In genomic region chr5:138466058-138466899, GRCh38 we compare ENCODE assay signal across 8 cellular contexts. TPM values are rescaled to one million over a fixed set of nuclear protein-coding genes. Genes with fewer than 3 reads are reported as not detected.
DNase-seq lines count a peak whose midpoint lies in the region; TF ChIP-seq lines count a peak whose summit lies in the region.

No MANE protein-coding gene starts in this region.

- DNase-seq in DMS53 (lab: John Stamatoyannopoulos, UW) (peak; percentile 89), mesendoderm (no peak), tibial nerve (ENCODE audit: low spot score in 2 of 2) (peak in 1 of 2 donors; percentile 25), medulla oblongata (ENCODE audit: extremely low spot score) (no peak), CD1c-positive myeloid dendritic cell (ENCODE audit: extremely low spot score) (no peak), NOMO-1 treated with DMSO at 0.1 percent for 48 hours (lab: John Stamatoyannopoulos, UW; ENCODE audit: unreplicated experiment) (no peak)

- H3F3A ChIP-seq in OCI-LY1 (ENCODE audit: insufficient read depth, low read length): no peaks in the 10 kb centered on the region

- peak overlapping the region; percentile 20 for H3K23ac ChIP-seq in mesendoderm (ENCODE audit: low read length)

- no peak overlapping the region for H4K5ac ChIP-seq in mesendoderm (ENCODE audit: low read length)

- H3K27ac ChIP-seq in OCI-LY1 (ENCODE audit: low read depth, low read length, poor library complexity, severe bottlenecking) (no peak overlapping the region), mesendoderm (ENCODE audit: low read depth, low read length) (no peak overlapping the region), tibial nerve (peak overlapping the region in 3 of 4 donors; percentile 21 to 98 (median 96))

- H3K79me2 ChIP-seq in OCI-LY1 (ENCODE audit: insufficient read depth, low read length) (no peaks in the 10 kb centered on the region), mesendoderm (ENCODE audit: control insufficient read depth, insufficient read depth, low read length) (no peaks in the 10 kb centered on the region)

- H3K4me3 ChIP-seq in OCI-LY1 (ENCODE audit: low read depth, low read length, poor library complexity, severe bottlenecking): peak overlapping the region; percentile 73
- no peak overlapping the region for H3K4me3 ChIP-seq in mesendoderm (ENCODE audit: low read length)
- H3K4me3 ChIP-seq in tibial nerve: peak overlapping the region; percentile 54 to 95 (median 74)

- H4K8ac ChIP-seq in mesendoderm (ENCODE audit: low read depth, low read length): no peak overlapping the region

- no peak overlapping the region for H2BK120ac ChIP-seq in mesendoderm (ENCODE audit: low read depth, low read length)

- peaks cover 16% of the 10 kb centered on the region for H3K4me1 ChIP-seq in OCI-LY1 (ENCODE audit: insufficient read depth, low read length, severe bottlenecking)
- H3K4me1 ChIP-seq in mesendoderm (ENCODE audit: control insufficient read depth, low read depth, low read length): no peaks in the 10 kb centered on the region
- H3K4me1 ChIP-seq in tibial nerve: peaks cover 0 to 57% (median 24%) of the 10 kb centered on the region in 4 donors

- H3K9ac ChIP-seq in OCI-LY1 (ENCODE audit: low read length): peak overlapping the region; percentile 52; the same call in 1 of the 2 replicates
- H3K9ac ChIP-seq in mesendoderm (ENCODE audit: low read length): peak overlapping the region; percentile 53

- no peak overlapping the region for H2BK15ac ChIP-seq in mesendoderm (replicated peaks; ENCODE audit: low read depth)

- no peak overlapping the region for H2BK5ac ChIP-seq in mesendoderm (ENCODE audit: low read length)

- H3K36me3 ChIP-seq in OCI-LY1 (ENCODE audit: insufficient read depth, low read length) (no peaks in the 10 kb centered on the region), mesendoderm (ENCODE audit: control insufficient read depth, insufficient read depth, low read length) (no peaks in the 10 kb centered on the region), tibial nerve (peaks cover 0 to 11% (median 0%) of the 10 kb centered on the region in 3 donors)

- peak overlapping the region; percentile 89 for H3K4me2 ChIP-seq in OCI-LY1 (ENCODE audit: low read length)
- peak overlapping the region; percentile 83 for H3K4me2 ChIP-seq in mesendoderm (ENCODE audit: low read length)

- no peak overlapping the region for H3K56ac ChIP-seq in mesendoderm (ENCODE audit: low read length)

- no peaks in the 10 kb centered on the region for H3K79me1 ChIP-seq in mesendoderm (ENCODE audit: low read length)

- peaks cover 13% of the 10 kb centered on the region for H3K27me3 Mint-ChIP-seq in brain

- no peak for TF ChIP-seq POLR2A in tibial nerve (IDR thresholded peaks at IDR 0.05)

- peaks cover 25% of the 10 kb centered on the region for H3K36me3 Mint-ChIP-seq in brain

- H3K27ac Mint-ChIP-seq in brain: peak overlapping the region in 4 of 5 experiments; percentile 38 to 74 (median 62)

- peaks cover 44% of the 10 kb centered on the region for H3K4me1 Mint-ChIP-seq in brain

- H3K27me3 ChIP-seq in OCI-LY1 (ENCODE audit: insufficient read depth, low read length): no peaks in the 10 kb centered on the region
- H3K27me3 ChIP-seq in mesendoderm (ENCODE audit: insufficient read depth, low read length, poor library complexity): peaks cover 3% of the 10 kb centered on the region
- no peaks in the 10 kb centered on the region for H3K27me3 ChIP-seq in tibial nerve

- WGBS in mesendoderm (ENCODE audit: extremely low coverage, insufficient coverage, low lambda C conversion rate): no CpG with 5 or more reads among the region's 44 CpGs
- 9 to 15% methylated on average over 27 to 28 of the region's 44 CpGs for WGBS in tibial nerve, 2 donors

- H4K20me1 ChIP-seq in OCI-LY1 (ENCODE audit: insufficient read depth, low read length): no peaks in the 10 kb centered on the region

- no peak overlapping the region for H3K4ac ChIP-seq in mesendoderm (ENCODE audit: low read depth, low read length)

- H3K9me3 Mint-ChIP-seq in brain: peaks cover 0 to 19% (median 3%) of the 10 kb centered on the region in 5 experiments

- H3K18ac ChIP-seq in mesendoderm (ENCODE audit: low read length): no peak overlapping the region

- no peaks in the 10 kb centered on the region for H3K9me3 ChIP-seq in OCI-LY1 (ENCODE audit: low read length)
- H3K9me3 ChIP-seq in tibial nerve: no peaks in the 10 kb centered on the region

- H3K4me3 Mint-ChIP-seq in brain: peak overlapping the region; percentile 85 to 94 (median 88)

- TF ChIP-seq CTCF in OCI-LY1 (IDR thresholded peaks at IDR 0.05; ENCODE audit: low read length) (no peak), brain (conservative IDR thresholded peaks at IDR 0.05) (no peak), tibial nerve (IDR thresholded peaks at IDR 0.05) (no peak)

- TF ChIP-seq EP300 in tibial nerve (IDR thresholded peaks at IDR 0.05): no peak

- no peaks in the 10 kb centered on the region for H3K9me2 ChIP-seq in OCI-LY1 (ENCODE audit: low read depth, low read length)

- no peak overlapping the region for H2AK5ac ChIP-seq in mesendoderm (ENCODE audit: low read length)

- H2AFZ ChIP-seq in OCI-LY1 (ENCODE audit: low read length): no peak overlapping the region

RNA-seq across cellular contexts. Expression of gene EGR1, which starts 1.0 kb away (rescaled TPM):
- polyA plus RNA-seq in brain (ENCODE audit: insufficient read depth, low read depth, low replicate concordance): 6.8 TPM
- 16.0 TPM for polyA plus RNA-seq in mesendoderm (2013, experiment 1 of 2)
- 14.8 TPM for polyA plus RNA-seq in mesendoderm (2013, experiment 2 of 2)
- total RNA-seq in tibial nerve: 10 to 100 TPM in 2 of 4 donors, 1 to 10 TPM in 2; 3.1 to 14.1 (median 8.8) TPM

RNA-seq across cellular contexts. Expression of gene REEP2, which starts 27.4 kb away (rescaled TPM):
- 111 TPM for polyA plus RNA-seq in brain (ENCODE audit: insufficient read depth, low read depth, low replicate concordance)
- polyA plus RNA-seq in mesendoderm (2013, experiment 1 of 2): 8.2 TPM
- polyA plus RNA-seq in mesendoderm (2013, experiment 2 of 2): 8.7 TPM
- 1 to 10 TPM; 5.7 to 8.1 (median 7.5) TPM for total RNA-seq in tibial nerve

Comparison
In these comparisons a context has a peak if more than half of its experiments do, and no peak if none do; other contexts are left out.
1. H3K27ac ChIP-seq: peak in tibial nerve (3 of 4); none in OCI-LY1 (single experiment) and mesendoderm (single experiment).